In genomic region chr9:76599970-76600369, GRCh38 we compare ENCODE assay signal across 14 cellular contexts.
DNase-seq lines count a peak whose midpoint lies in the region; TF ChIP-seq lines count a peak whose summit lies in the region.
"Had no signal": no experiment of that assay in that cellular context is flagged by ENCODE, and none has a peak within 500 bp of the region (broad histone marks: within the 10 kb centered on the region; RNA-seq: fewer than 3 reads in every experiment).

No MANE protein-coding gene starts in this region.

- DNase-seq in DMS79 (lab: John Stamatoyannopoulos, UW): peak; percentile 43
- peak; percentile 29 for DNase-seq in NCI-H1417 treated with DMSO at 0.1 percent for 48 hours (lab: John Stamatoyannopoulos, UW)
- peak; percentile 87 for DNase-seq in NCI-H69 (lab: John Stamatoyannopoulos, UW)
- no peak for DNase-seq in MM.1S
- DNase-seq in SHP77 treated with DMSO at 0.1 percent for 48 hours (lab: John Stamatoyannopoulos, UW): no peak
- DNase-seq in NCI-H1048 (lab: John Stamatoyannopoulos, UW): no peak
- DNase-seq: CD8-positive, alpha-beta memory T cell; HCEC 1CT; IMR-90; NCI-H187 treated with DMSO at 0.1 percent for 48 hours; NCI-H524; T1000 had no signal

- H3K4me3 Mint-ChIP-seq in nephron: no peak overlapping the region
- H3K4me3 Mint-ChIP-seq: CD8-positive, alpha-beta memory T cell had no signal

- peak overlapping the region in 2 of 3 experiments; percentile 14 to 31 for H3K27ac Mint-ChIP-seq in nephron
- H3K27ac Mint-ChIP-seq: CD8-positive, alpha-beta memory T cell had no signal

- H3K9me3 Mint-ChIP-seq in nephron: no peaks in the 10 kb centered on the region

- no peaks in the 10 kb centered on the region for H3K27me3 ChIP-seq in MM.1S (replicated peaks; ENCODE audit: insufficient read depth, low read length)
- H3K27me3 ChIP-seq: BLaER1 treated with 17β-estradiol and CSF1 and Interleukin-3, amounts not matched to agents 10 nM and 100 nM had no signal

- H3K79me2 ChIP-seq in MM.1S (ENCODE audit: low read length): no peaks in the 10 kb centered on the region

- H3K27ac ChIP-seq in MM.1S (ENCODE audit: low read length): no peak overlapping the region
- H3K27ac ChIP-seq: BLaER1 treated with 17β-estradiol and CSF1 and Interleukin-3, amounts not matched to agents 10 nM and 100 nM had no signal

- H3K27me3 Mint-ChIP-seq in nephron (ENCODE audit: low read depth): peaks cover 7% of the 10 kb centered on the region

- H4K20me1 ChIP-seq in MM.1S (ENCODE audit: insufficient read depth, low read length): no peaks in the 10 kb centered on the region
- H4K20me1 ChIP-seq: BLaER1 treated with 17β-estradiol and CSF1 and Interleukin-3, amounts not matched to agents 10 nM and 100 nM had no signal

- H3K4me1 ChIP-seq in MM.1S (ENCODE audit: low read length): no peaks in the 10 kb centered on the region

- no peak overlapping the region for H3K9ac ChIP-seq in MM.1S (ENCODE audit: low read length)
- H3K9ac ChIP-seq: BLaER1 treated with 17β-estradiol and CSF1 and Interleukin-3, amounts not matched to agents 10 nM and 100 nM had no signal

- TF ChIP-seq CTCF in nephron (IDR thresholded peaks at IDR 0.05; ENCODE audit: unreplicated experiment in 3 of 3) (no peak), MM.1S (IDR thresholded peaks at IDR 0.05; ENCODE audit: low read length) (no peak)

- H3K4me1 Mint-ChIP-seq in nephron: no peaks in the 10 kb centered on the region
- H3K4me1 Mint-ChIP-seq: CD8-positive, alpha-beta memory T cell had no signal

- H2AFZ ChIP-seq in MM.1S (ENCODE audit: low read length): no peak overlapping the region

- no peaks in the 10 kb centered on the region for H3K36me3 Mint-ChIP-seq in nephron (ENCODE audit: low read depth)

- H3K4me2 ChIP-seq in MM.1S (ENCODE audit: low read depth, low read length): no peak overlapping the region

- no peaks in the 10 kb centered on the region for H3K36me3 ChIP-seq in MM.1S (replicated peaks; ENCODE audit: insufficient read depth, low read length)
- H3K36me3 ChIP-seq: BLaER1 treated with 17β-estradiol and CSF1 and Interleukin-3, amounts not matched to agents 10 nM and 100 nM had no signal

- no peak overlapping the region for H3K4me3 ChIP-seq in MM.1S (ENCODE audit: low read length)
- H3K4me3 ChIP-seq: BLaER1 treated with 17β-estradiol and CSF1 and Interleukin-3, amounts not matched to agents 10 nM and 100 nM had no signal

- H3F3A ChIP-seq in MM.1S (ENCODE audit: insufficient read depth, low read length): no peaks in the 10 kb centered on the region

- no peaks in the 10 kb centered on the region for H3K9me2 ChIP-seq in MM.1S (replicated peaks; ENCODE audit: insufficient read depth, low read length)

- H3K9me3 ChIP-seq in MM.1S (replicated peaks; ENCODE audit: insufficient read depth, low read length): no peaks in the 10 kb centered on the region

Comparison
In these comparisons a context has a peak if more than half of its experiments do, and no peak if none do; other contexts are left out.
1. DNase-seq: peak in DMS79 (single experiment), NCI-H1417 treated with DMSO at 0.1 percent for 48 hours (single experiment) and NCI-H69 (single experiment); none in MM.1S (single experiment), SHP77 treated with DMSO at 0.1 percent for 48 hours (single experiment) and NCI-H1048 (single experiment).